9 cellular contexts compared by ENCODE assay signal in genomic region chr10:44330431-44330830, GRCh38.
"Had no signal": no experiment of that assay in that cellular context is flagged by ENCODE, and none has a peak within 500 bp of the region (broad histone marks: within the 10 kb centered on the region; RNA-seq: fewer than 3 reads in every experiment).

No MANE protein-coding gene starts in this region.

- H3K27ac ChIP-seq: GM23248 had no signal

- H3K9me3 ChIP-seq: HAP-1 had no signal

- H3K36me3 ChIP-seq: HAP-1 had no signal

- ATAC-seq: GM23338, HCT116 had no signal

- H3K4me3 ChIP-seq: GM23248, GM23338, HAP-1 had no signal

- H3K4me1 ChIP-seq: HAP-1 had no signal

- DNase-seq: GM23248, GOT3, H7, H9, HCEC 1CT, HFFc6 had no signal
